ENCODE assay signal across 26 cellular contexts in genomic region chr6:149852881-149853280, GRCh38. TPM values are rescaled to one million over a fixed set of nuclear protein-coding genes. Genes with fewer than 3 reads are reported as not detected.
DNase-seq lines count a peak whose midpoint lies in the region; ATAC-seq and TF ChIP-seq lines count a peak whose summit lies in the region.
"Had no signal": no experiment of that assay in that cellular context is flagged by ENCODE, and none has a peak within 500 bp of the region (broad histone marks: within the 10 kb centered on the region; RNA-seq: fewer than 3 reads in every experiment).

No MANE protein-coding gene starts in this region.

- ATAC-seq in foreskin keratinocyte (no peak), HG02610 (IDR thresholded peaks at IDR 0.05; ENCODE audit: unreplicated experiment) (no peak)
- peak; percentile 64 for ATAC-seq in stimulated activated effector memory CD8-positive, alpha-beta T cell treated with anti-CD3 and anti-CD28 coated beads, Interleukin-12 subunit alpha, Interleukin-12 subunit beta, amount 100 ng/mL, for 72 hours

- H3K9me3 ChIP-seq in SJSA1 (replicated peaks) = no peaks in the 10 kb centered on the region
- H3K9me3 ChIP-seq: adrenal gland had no signal

- H3K27me3 Mint-ChIP-seq in activated CD4-positive, alpha-beta T cell treated with anti-CD3 and anti-CD28 coated beads, Interleukin-2, amount 10 ng/mL, durations not matched to agents 7 days and 5 days = peaks cover 6% of the 10 kb centered on the region
- H3K27me3 Mint-ChIP-seq in activated CD4-positive, alpha-beta T cell treated with anti-CD3 and anti-CD28 coated beads, Interleukin-2, amount 10 ng/mL, durations not matched to agents 24 days and 14 days = peaks cover 23% of the 10 kb centered on the region

- CTCF ChIA-PET in activated CD4-positive, alpha-beta T cell treated with anti-CD3 and anti-CD28 coated beads, Interleukin-2, amount 10 ng/mL, durations not matched to agents 7 days and 5 days (lab: Charles Lee) = interaction anchor here (1.2 kb wide), 1 partner anchor 41 kb away, joined by 3 read pairs; no protein-coding TSS in a partner anchor

- H3K4me1 Mint-ChIP-seq in activated CD4-positive, alpha-beta T cell treated with anti-CD3 and anti-CD28 coated beads, Interleukin-2, amount 10 ng/mL, durations not matched to agents 7 days and 5 days = peaks cover 41% of the 10 kb centered on the region
- peaks cover 22% of the 10 kb centered on the region for H3K4me1 Mint-ChIP-seq in activated CD4-positive, alpha-beta T cell treated with anti-CD3 and anti-CD28 coated beads, Interleukin-2, amount 10 ng/mL, durations not matched to agents 24 days and 14 days
- H3K4me1 Mint-ChIP-seq in stimulated activated effector memory CD8-positive, alpha-beta T cell treated with anti-CD3 and anti-CD28 coated beads, Interleukin-12 subunit alpha, Interleukin-12 subunit beta, amount 100 ng/mL, for 72 hours = peaks cover 8% of the 10 kb centered on the region

- H3K36me3 Mint-ChIP-seq in activated CD4-positive, alpha-beta T cell treated with anti-CD3 and anti-CD28 coated beads, Interleukin-2, amount 10 ng/mL, durations not matched to agents 7 days and 5 days (ENCODE audit: low read depth) = no peaks in the 10 kb centered on the region
- no peaks in the 10 kb centered on the region for H3K36me3 Mint-ChIP-seq in activated CD4-positive, alpha-beta T cell treated with anti-CD3 and anti-CD28 coated beads, Interleukin-2, amount 10 ng/mL, durations not matched to agents 24 days and 14 days (ENCODE audit: low read depth)
- H3K36me3 Mint-ChIP-seq in stimulated activated effector memory CD8-positive, alpha-beta T cell treated with anti-CD3 and anti-CD28 coated beads, Interleukin-12 subunit alpha, Interleukin-12 subunit beta, amount 100 ng/mL, for 72 hours = peaks cover under 1% of the 10 kb centered on the region
- H3K36me3 Mint-ChIP-seq: CD4-positive, CD25-positive, alpha-beta regulatory T cell; naive B cell had no signal

- H3K4me3 ChIP-seq in SJSA1 = peak overlapping the region; percentile 14; the same call in 1 of the 2 replicates
- H3K4me3 ChIP-seq: adrenal gland, dorsolateral prefrontal cortex, skin epidermis had no signal

- H3K4me1 ChIP-seq in SJSA1 (replicated peaks) = peaks cover 71% of the 10 kb centered on the region
- peaks cover 43% of the 10 kb centered on the region for H3K4me1 ChIP-seq in foreskin keratinocyte

- H3K27ac Mint-ChIP-seq in activated CD4-positive, alpha-beta T cell treated with anti-CD3 and anti-CD28 coated beads, Interleukin-2, amount 10 ng/mL, durations not matched to agents 7 days and 5 days = peak overlapping the region; percentile 61
- H3K27ac Mint-ChIP-seq in activated CD4-positive, alpha-beta T cell treated with anti-CD3 and anti-CD28 coated beads, Interleukin-2, amount 10 ng/mL, durations not matched to agents 24 days and 14 days = no peak overlapping the region
- no peak overlapping the region for H3K27ac Mint-ChIP-seq in stimulated activated effector memory CD8-positive, alpha-beta T cell treated with anti-CD3 and anti-CD28 coated beads, Interleukin-12 subunit alpha, Interleukin-12 subunit beta, amount 100 ng/mL, for 72 hours
- H3K27ac Mint-ChIP-seq: activated T-helper 2 cell treated with anti-CD3 and anti-CD28 coated beads, Interferon-gamma antibody, Interleukin-2, Interleukin-4, amounts not matched to agents 10 μg/mL and 5 μg/mL and 100 μg/mL, durations not matched to agents 14 hours and 24 hours and 36 hours; CD4-positive, CD25-positive, alpha-beta regulatory T cell had no signal

- TF ChIP-seq CTCF in foreskin keratinocyte (conservative IDR thresholded peaks at IDR 0.05) = no peak

- peak; percentile 36 for DNase-seq in activated CD4-positive, alpha-beta T cell treated with anti-CD3 and anti-CD28 coated beads, Interleukin-2, amount 10 ng/mL, durations not matched to agents 7 days and 5 days
- DNase-seq in activated CD4-positive, alpha-beta T cell treated with anti-CD3 and anti-CD28 coated beads, Interleukin-2, amount 10 ng/mL, durations not matched to agents 24 days and 14 days = no peak
- DNase-seq in SJSA1 (ENCODE audit: low read depth in 1 of 2, low spot score in 2 of 2) (no peak), foreskin keratinocyte (no peak), NCI-H2107 (lab: John Stamatoyannopoulos, UW) (no peak), NCI-H2171 (lab: John Stamatoyannopoulos, UW) (no peak)
- DNase-seq in stimulated activated effector memory CD8-positive, alpha-beta T cell treated with anti-CD3 and anti-CD28 coated beads, Interleukin-12 subunit alpha, Interleukin-12 subunit beta, amount 100 ng/mL, for 72 hours (ENCODE audit: low spot score in 2 of 2) = no peak
- DNase-seq: adrenal gland; dorsolateral prefrontal cortex; glutamatergic neuron; left ventricle myocardium superior; NCI-H1694 treated with DMSO at 0.1 percent for 48 hours; posterior cingulate gyrus; SHP77 treated with DMSO at 0.1 percent for 48 hours; stimulated activated CD4-positive, alpha-beta T cell treated with anti-CD3 and anti-CD28 coated beads, Interleukin-4, amount 100 ng/mL, for 24 hours had no signal

- peaks cover 30% of the 10 kb centered on the region for H3K36me3 ChIP-seq in SJSA1
- H3K36me3 ChIP-seq: adrenal gland, WERI-Rb-1 had no signal

- H3K27me3 ChIP-seq in SJSA1 (replicated peaks) (no peaks in the 10 kb centered on the region), foreskin keratinocyte (no peaks in the 10 kb centered on the region)
- H3K27me3 ChIP-seq: adrenal gland, dorsolateral prefrontal cortex had no signal

- H3K27ac ChIP-seq in SJSA1 (peak overlapping the region; percentile 98), foreskin keratinocyte (peak overlapping the region; percentile 53)
- H3K27ac ChIP-seq: WERI-Rb-1 had no signal

- no peak overlapping the region for H3K4me3 Mint-ChIP-seq in activated CD4-positive, alpha-beta T cell treated with anti-CD3 and anti-CD28 coated beads, Interleukin-2, amount 10 ng/mL, durations not matched to agents 7 days and 5 days
- no peak overlapping the region for H3K4me3 Mint-ChIP-seq in activated CD4-positive, alpha-beta T cell treated with anti-CD3 and anti-CD28 coated beads, Interleukin-2, amount 10 ng/mL, durations not matched to agents 24 days and 14 days
- no peak overlapping the region for H3K4me3 Mint-ChIP-seq in stimulated activated effector memory CD8-positive, alpha-beta T cell treated with anti-CD3 and anti-CD28 coated beads, Interleukin-12 subunit alpha, Interleukin-12 subunit beta, amount 100 ng/mL, for 72 hours
- H3K4me3 Mint-ChIP-seq: CD4-positive, CD25-positive, alpha-beta regulatory T cell had no signal

- intact Hi-C loops in activated CD4-positive, alpha-beta T cell treated with anti-CD3 and anti-CD28 coated beads, Interleukin-2, amount 10 ng/mL, durations not matched to agents 24 days and 14 days (cut with micrococcal nuclease) = no loop called here

- no peaks in the 10 kb centered on the region for H3K9me3 Mint-ChIP-seq in activated CD4-positive, alpha-beta T cell treated with anti-CD3 and anti-CD28 coated beads, Interleukin-2, amount 10 ng/mL, durations not matched to agents 7 days and 5 days
- no peaks in the 10 kb centered on the region for H3K9me3 Mint-ChIP-seq in activated CD4-positive, alpha-beta T cell treated with anti-CD3 and anti-CD28 coated beads, Interleukin-2, amount 10 ng/mL, durations not matched to agents 24 days and 14 days
- no peaks in the 10 kb centered on the region for H3K9me3 Mint-ChIP-seq in stimulated activated effector memory CD8-positive, alpha-beta T cell treated with anti-CD3 and anti-CD28 coated beads, Interleukin-12 subunit alpha, Interleukin-12 subunit beta, amount 100 ng/mL, for 72 hours
- H3K9me3 Mint-ChIP-seq: activated T-helper 2 cell treated with anti-CD3 and anti-CD28 coated beads, Interferon-gamma antibody, Interleukin-2, Interleukin-4, amounts not matched to agents 10 μg/mL and 5 μg/mL and 100 μg/mL, durations not matched to agents 14 hours and 24 hours and 36 hours; CD4-positive, CD25-positive, alpha-beta regulatory T cell; IgD-negative memory B cell had no signal

- POLR2A ChIA-PET in activated CD4-positive, alpha-beta T cell treated with anti-CD3 and anti-CD28 coated beads, Interleukin-2, amount 10 ng/mL, durations not matched to agents 7 days and 5 days (lab: Charles Lee) = no interaction called here

RNA-seq across cellular contexts. Expression of gene LRP11, which starts 11.3 kb away (rescaled TPM):
- total RNA-seq in activated CD4-positive, alpha-beta T cell treated with anti-CD3 and anti-CD28 coated beads, Interleukin-2, amount 10 ng/mL, durations not matched to agents 7 days and 5 days = 1 to 10 TPM; 6.5 to 7.4 TPM
- total RNA-seq in activated CD4-positive, alpha-beta T cell treated with anti-CD3 and anti-CD28 coated beads, Interleukin-2, amount 10 ng/mL, durations not matched to agents 24 days and 14 days = 3.7 TPM in 2 replicates
- total RNA-seq in SJSA1 (2014; rRNA removed; shearing (Covaris generic)) = 55.7 and 143 TPM in 2 replicates
- total RNA-seq in foreskin keratinocyte = 42.0 and 42.6 TPM in 2 replicates
- 15.5 and 18.8 TPM in 2 replicates for polyA plus RNA-seq in foreskin keratinocyte

RNA-seq across cellular contexts. Expression of gene RAET1E, which starts 45.0 kb away (rescaled TPM):
- total RNA-seq in activated CD4-positive, alpha-beta T cell treated with anti-CD3 and anti-CD28 coated beads, Interleukin-2, amount 10 ng/mL, durations not matched to agents 7 days and 5 days = not detected
- not detected in 2 replicates for total RNA-seq in activated CD4-positive, alpha-beta T cell treated with anti-CD3 and anti-CD28 coated beads, Interleukin-2, amount 10 ng/mL, durations not matched to agents 24 days and 14 days
- total RNA-seq in SJSA1 (2014; rRNA removed; shearing (Covaris generic)) = 0.28 TPM in 1 of 2 replicates, not detected in the other
- total RNA-seq in foreskin keratinocyte = 1.1 and 1.5 TPM in 2 replicates
- 0.97 and 1.1 TPM in 2 replicates for polyA plus RNA-seq in foreskin keratinocyte
- total RNA-seq: activated CD8-positive, alpha-beta memory T cell treated with anti-CD3 and anti-CD28 coated beads for 36 hours; activated T-helper 2 cell treated with anti-CD3 and anti-CD28 coated beads, Interferon-gamma antibody, Interleukin-2, Interleukin-4, amounts not matched to agents 10 μg/mL and 5 μg/mL and 100 μg/mL, durations not matched to agents 14 hours and 24 hours and 36 hours; cardiac septum; CD4-positive, CD25-positive, alpha-beta regulatory T cell; T-helper 1 cell treated with Interleukin-12 subunit alpha and Interleukin-12 subunit beta and Interleukin-4 antibody, amounts not matched to agents 30 ng/mL and 1 ng/mL, for 36 hours; temporal lobe had no signal
- polyA plus RNA-seq: CD4-positive, CD25-positive, alpha-beta regulatory T cell; IgD-negative memory B cell had no signal
